ENCODE assay signal across 36 cellular contexts in the genomic region with DNA sequence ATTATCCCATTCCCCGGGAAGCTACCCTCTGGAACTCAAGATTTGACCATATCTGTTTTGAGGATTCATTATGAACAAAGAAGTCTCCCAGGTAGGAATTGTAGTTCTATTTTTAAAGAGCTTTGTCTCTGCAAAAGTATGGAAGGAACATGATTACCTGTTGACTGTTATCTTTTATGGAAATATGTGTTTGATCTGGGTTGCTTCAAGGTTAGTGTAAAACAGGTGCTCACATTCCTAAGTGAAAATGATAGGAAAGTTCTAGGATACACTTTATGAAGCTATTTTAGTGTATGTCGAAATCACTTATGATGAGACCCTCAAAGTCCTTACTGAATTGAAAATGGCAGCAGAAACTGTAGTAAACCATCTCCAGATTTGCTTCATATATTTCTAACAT.
"Had no signal": no experiment of that assay in that cellular context is flagged by ENCODE, and none has a peak within 500 bp of the region (broad histone marks: within the 10 kb centered on the region; RNA-seq: fewer than 3 reads in every experiment).

No MANE protein-coding gene starts in this region.

- H3K27me3 Mint-ChIP-seq: activated B cell treated with CpG ODN at 0.5 μM for 24 hours; activated CD4-positive, alpha-beta memory T cell treated with anti-CD3 and anti-CD28 coated beads for 36 hours; activated CD4-positive, alpha-beta T cell treated with anti-CD3 and anti-CD28 coated beads, Interleukin-2, amount 10 ng/mL, durations not matched to agents 24 days and 14 days; activated CD8-positive, alpha-beta T cell treated with anti-CD3 and anti-CD28 coated beads for 36 hours; activated naive CD8-positive, alpha-beta T cell treated with anti-CD3 and anti-CD28 coated beads for 36 hours; activated T-helper 17 cell treated with anti-CD3 and anti-CD28 coated beads, Interleukin-2, amount 50 U/mL, for 72 hours had no signal

- DNase-seq: activated B cell treated with CpG ODN at 0.5 μM for 24 hours; activated CD4-positive, alpha-beta memory T cell treated with anti-CD3 and anti-CD28 coated beads for 36 hours; activated CD4-positive, alpha-beta T cell treated with anti-CD3 and anti-CD28 coated beads for 4 hours; activated CD4-positive, alpha-beta T cell treated with anti-CD3 and anti-CD28 coated beads, Interleukin-2, amount 10 ng/mL, durations not matched to agents 24 days and 14 days; activated CD4-positive, alpha-beta T cell treated with anti-CD3 and anti-CD28 coated beads, Interleukin-2, amount 50 U/mL, for 1 hour; activated CD4-positive, alpha-beta T cell treated with anti-CD3 and anti-CD28 coated beads, Interleukin-2, amount 50 U/mL, for 4 hours; activated CD4-positive, CD25-positive, alpha-beta regulatory T cell treated with anti-CD3 and anti-CD28 coated beads, Interleukin-2, amount 50 U/mL, for 72 hours; activated CD8-positive, alpha-beta memory T cell treated with anti-CD3 and anti-CD28 coated beads, Interleukin-2, amount 50 U/mL, for 4 hours; activated CD8-positive, alpha-beta T cell treated with anti-CD3 and anti-CD28 coated beads for 36 hours; activated effector memory CD4-positive, alpha-beta T cell treated with anti-CD3 and anti-CD28 coated beads, Interleukin-2, amount 50 U/mL, for 16 hours; activated gamma-delta T cell treated with Interleukin-2 at 50 U/mL for 16 hours; activated naive CD4-positive, alpha-beta T cell; activated naive CD4-positive, alpha-beta T cell treated with anti-CD3 and anti-CD28 coated beads for 36 hours; activated naive CD4-positive, alpha-beta T cell treated with anti-CD3 and anti-CD28 coated beads, Interleukin-2, amount 50 U/mL, for 16 hours; activated naive CD8-positive, alpha-beta T cell treated with anti-CD3 and anti-CD28 coated beads for 36 hours; activated T-cell treated with anti-CD3 and anti-CD28 coated beads for 4 hours; activated T-cell treated with anti-CD3 and anti-CD28 coated beads, Interleukin-2, amount 50 U/mL, for 1 hour; activated T-cell treated with anti-CD3 and anti-CD28 coated beads, Interleukin-2, amount 50 U/mL, for 4 hours; activated T-cell treated with anti-CD3 and anti-CD28 coated beads, Interleukin-2, amount 50 U/mL, for 72 hours; adrenal gland; amniotic stem cell; aorta; body of pancreas; brain microvascular endothelial cell; central memory CD4-positive, alpha-beta T cell; T-helper 1 cell; T-helper 2 cell; T-helper 9 cell had no signal

- H3K4me3 ChIP-seq: adrenal gland, body of pancreas, breast epithelium had no signal

- H3K4me3 Mint-ChIP-seq: activated B cell treated with CpG ODN at 0.5 μM for 24 hours; activated CD4-positive, alpha-beta memory T cell treated with anti-CD3 and anti-CD28 coated beads for 36 hours; activated CD4-positive, alpha-beta T cell treated with anti-CD3 and anti-CD28 coated beads, Interleukin-2, amount 10 ng/mL, durations not matched to agents 24 days and 14 days; activated CD8-positive, alpha-beta T cell treated with anti-CD3 and anti-CD28 coated beads for 36 hours; activated naive CD4-positive, alpha-beta T cell treated with anti-CD3 and anti-CD28 coated beads for 36 hours; activated naive CD8-positive, alpha-beta T cell treated with anti-CD3 and anti-CD28 coated beads for 36 hours; activated T-cell treated with anti-CD3 and anti-CD28 coated beads, Interleukin-2, amount 50 U/mL, for 4 hours; activated T-cell treated with anti-CD3 and anti-CD28 coated beads, Interleukin-2, amount 50 U/mL, for 72 hours; activated T-helper 1 cell treated with anti-CD3 and anti-CD28 coated beads, Interleukin-12 subunit alpha, Interleukin-12 subunit beta, Interleukin-2, Interleukin-4 antibody, amounts not matched to agents 30 ng/mL and 10 ng/mL and 1 ng/mL, durations not matched to agents 14 hours and 24 hours and 36 hours; activated T-helper 17 cell treated with anti-CD3 and anti-CD28 coated beads, Interleukin-2, amount 50 U/mL, for 72 hours; T-helper 1 cell treated with Interleukin-12 subunit alpha and Interleukin-12 subunit beta and Interleukin-4 antibody, amounts not matched to agents 30 μg/mL and 1 μg/mL, for 36 hours; T-helper 2 cell treated with Interferon-gamma antibody and Interleukin-4, amounts not matched to agents 5 μg/mL and 100 μg/mL, for 36 hours had no signal

- H3K4me1 ChIP-seq: breast epithelium had no signal

- H3K9me3 ChIP-seq: adrenal gland, body of pancreas, breast epithelium had no signal

- H3K36me3 ChIP-seq: adrenal gland, brain microvascular endothelial cell, breast epithelium had no signal

- H3K27ac ChIP-seq: adrenal gland, body of pancreas, brain microvascular endothelial cell, breast epithelium, VCaP had no signal

- H3K27me3 ChIP-seq: adrenal gland, body of pancreas, brain microvascular endothelial cell, breast epithelium had no signal

- FAIRE-seq: astrocyte had no signal

- ATAC-seq: activated CD8-positive, alpha-beta T cell treated with anti-CD3 and anti-CD28 coated beads for 36 hours; activated naive CD4-positive, alpha-beta T cell treated with anti-CD3 and anti-CD28 coated beads, Interleukin-2, amount 50 U/mL, for 72 hours; activated T-cell treated with anti-CD3 and anti-CD28 coated beads, Interleukin-2, amount 50 U/mL, for 4 hours; activated T-cell treated with anti-CD3 and anti-CD28 coated beads, Interleukin-2, amount 50 U/mL, for 72 hours; activated T-helper 17 cell treated with anti-CD3 and anti-CD28 coated beads, Interleukin-2, amount 50 U/mL, for 72 hours; body of pancreas had no signal

- H3K4me1 Mint-ChIP-seq: activated CD4-positive, alpha-beta T cell treated with anti-CD3 and anti-CD28 coated beads, Interleukin-2, amount 10 ng/mL, durations not matched to agents 24 days and 14 days; activated T-helper 17 cell treated with anti-CD3 and anti-CD28 coated beads, Interleukin-2, amount 50 U/mL, for 72 hours had no signal

- H3K9me3 Mint-ChIP-seq: activated B cell treated with CpG ODN at 0.5 μM for 24 hours; activated CD4-positive, alpha-beta memory T cell treated with anti-CD3 and anti-CD28 coated beads for 36 hours; activated CD4-positive, alpha-beta T cell treated with anti-CD3 and anti-CD28 coated beads, Interleukin-2, amount 10 ng/mL, durations not matched to agents 24 days and 14 days; activated CD8-positive, alpha-beta T cell treated with anti-CD3 and anti-CD28 coated beads for 36 hours; activated naive CD4-positive, alpha-beta T cell treated with anti-CD3 and anti-CD28 coated beads for 36 hours; activated naive CD4-positive, alpha-beta T cell treated with anti-CD3 and anti-CD28 coated beads, Interleukin-2, amount 50 U/mL, for 72 hours; activated naive CD8-positive, alpha-beta T cell treated with anti-CD3 and anti-CD28 coated beads for 36 hours; activated T-cell treated with anti-CD3 and anti-CD28 coated beads, Interleukin-2, amount 50 U/mL, for 4 hours; activated T-cell treated with anti-CD3 and anti-CD28 coated beads, Interleukin-2, amount 50 U/mL, for 72 hours; activated T-helper 1 cell treated with anti-CD3 and anti-CD28 coated beads, Interleukin-12 subunit alpha, Interleukin-12 subunit beta, Interleukin-2, Interleukin-4 antibody, amounts not matched to agents 30 ng/mL and 10 ng/mL and 1 ng/mL, durations not matched to agents 14 hours and 24 hours and 36 hours; activated T-helper 17 cell treated with anti-CD3 and anti-CD28 coated beads, Interleukin-2, amount 50 U/mL, for 72 hours; T-helper 1 cell treated with Interleukin-12 subunit alpha and Interleukin-12 subunit beta and Interleukin-4 antibody, amounts not matched to agents 30 μg/mL and 1 μg/mL, for 36 hours; T-helper 2 cell treated with Interferon-gamma antibody and Interleukin-4, amounts not matched to agents 5 μg/mL and 100 μg/mL, for 36 hours had no signal

- H3K27ac Mint-ChIP-seq: activated B cell treated with CpG ODN at 0.5 μM for 24 hours; activated CD4-positive, alpha-beta memory T cell treated with anti-CD3 and anti-CD28 coated beads for 36 hours; activated CD4-positive, alpha-beta T cell treated with anti-CD3 and anti-CD28 coated beads, Interleukin-2, amount 10 ng/mL, durations not matched to agents 24 days and 14 days; activated CD8-positive, alpha-beta T cell treated with anti-CD3 and anti-CD28 coated beads for 36 hours; activated naive CD4-positive, alpha-beta T cell treated with anti-CD3 and anti-CD28 coated beads for 36 hours; activated naive CD4-positive, alpha-beta T cell treated with anti-CD3 and anti-CD28 coated beads, Interleukin-2, amount 50 U/mL, for 72 hours; activated naive CD8-positive, alpha-beta T cell treated with anti-CD3 and anti-CD28 coated beads for 36 hours; activated T-cell treated with anti-CD3 and anti-CD28 coated beads, Interleukin-2, amount 50 U/mL, for 72 hours; activated T-helper 1 cell treated with anti-CD3 and anti-CD28 coated beads, Interleukin-12 subunit alpha, Interleukin-12 subunit beta, Interleukin-2, Interleukin-4 antibody, amounts not matched to agents 30 ng/mL and 10 ng/mL and 1 ng/mL, durations not matched to agents 14 hours and 24 hours and 36 hours; activated T-helper 17 cell treated with anti-CD3 and anti-CD28 coated beads, Interleukin-2, amount 50 U/mL, for 72 hours; T-helper 1 cell treated with Interleukin-12 subunit alpha and Interleukin-12 subunit beta and Interleukin-4 antibody, amounts not matched to agents 30 μg/mL and 1 μg/mL, for 36 hours; T-helper 2 cell treated with Interferon-gamma antibody and Interleukin-4, amounts not matched to agents 5 μg/mL and 100 μg/mL, for 36 hours had no signal

- H3K36me3 Mint-ChIP-seq: activated naive CD4-positive, alpha-beta T cell treated with anti-CD3 and anti-CD28 coated beads, Interleukin-2, amount 50 U/mL, for 72 hours had no signal
